In the genomic region with DNA sequence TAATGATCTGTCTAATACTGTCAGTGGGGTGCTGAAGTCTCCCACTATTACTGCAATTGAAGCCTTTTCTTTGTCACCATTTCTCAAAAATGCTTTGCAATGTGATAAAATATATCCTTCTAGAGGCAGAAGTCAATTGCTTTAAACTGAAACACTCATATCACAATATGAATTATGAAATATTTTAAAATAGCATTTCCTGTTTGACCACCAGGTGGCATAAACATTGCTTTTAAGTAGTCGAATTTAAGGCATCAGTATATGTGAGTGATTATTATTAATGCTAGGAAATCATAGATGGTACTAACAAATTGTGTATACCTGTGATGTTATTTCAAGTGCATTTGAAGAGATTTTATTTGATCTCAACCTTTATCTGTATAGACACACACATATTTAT, we compare ENCODE assay signal across 9 cellular contexts.
DNase-seq lines count a peak whose midpoint lies in the region; ATAC-seq, FAIRE-seq and TF ChIP-seq lines count a peak whose summit lies in the region.
"Had no signal": no experiment of that assay in that cellular context is flagged by ENCODE, and none has a peak within 500 bp of the region (broad histone marks: within the 10 kb centered on the region; RNA-seq: fewer than 3 reads in every experiment).

No MANE protein-coding gene starts in this region.

- no peak for FAIRE-seq in GM12878 (lab: Jason Lieb, UNC)

- H3K4me2 ChIP-seq in GM12878 (ENCODE audit: control insufficient read depth, insufficient read depth) (no peak overlapping the region), mesenchymal stem cell (ENCODE audit: low read length, poor library complexity, severe bottlenecking) (no peak overlapping the region)

- TF ChIP-seq RAD21 in GM12878 (IDR thresholded peaks at IDR 0.05; ENCODE audit: insufficient read depth, low read depth, low read length): peak; percentile 29; the same call in 1 of the 2 replicates

- no peak overlapping the region for H4K8ac ChIP-seq in mesenchymal stem cell (ENCODE audit: low read length)

- no peaks in the 10 kb centered on the region for H3K4me1 ChIP-seq in GM12878 (ENCODE audit: control insufficient read depth, insufficient read depth, low read length)
- no peaks in the 10 kb centered on the region for H3K4me1 ChIP-seq in mesenchymal stem cell (ENCODE audit: control insufficient read depth, insufficient read depth, low read depth, low read length)

- H4K20me1 ChIP-seq in GM12878 (ENCODE audit: control insufficient read depth, insufficient read depth): no peaks in the 10 kb centered on the region

- RAD21 ChIA-PET in GM12878 (lab: Charles Lee; ENCODE audit: unreplicated experiment): no interaction called here

- in situ Hi-C loops in KBM-7 (cut with MboI; ENCODE audit: low pct_unique_long_range_greater_than_20kb, low sequenced_read_pairs): no loop called here
- in situ Hi-C loops in GM12878 (cut with MboI): no loop called here

- H3K79me2 ChIP-seq in GM12878 (ENCODE audit: control insufficient read depth, insufficient read depth, low read length): no peaks in the 10 kb centered on the region

- H3K4me3 ChIP-seq in GM12878 (no peak overlapping the region), mesenchymal stem cell (ENCODE audit: insufficient read depth in 1 of 2, low read depth in 1 of 2, low read length in 2 of 2) (no peak overlapping the region)

- H3K18ac ChIP-seq in mesenchymal stem cell (ENCODE audit: low read depth in 1 of 2, low read length in 2 of 2): no peak overlapping the region

- CTCF ChIA-PET in GM12878 (lab: Yijun Ruan, JAX): interaction anchor here (3.7 kb wide), 1 partner anchor 185 kb away, joined by 31 read pairs; no protein-coding TSS in a partner anchor

- no peak overlapping the region for H3K14ac ChIP-seq in mesenchymal stem cell (ENCODE audit: low read length in 2 of 2)

- H3K36me3 ChIP-seq in GM12878 (ENCODE audit: control insufficient read depth in 2 of 2, insufficient read depth in 2 of 2, low read length in 1 of 2) (no peaks in the 10 kb centered on the region), mesenchymal stem cell (ENCODE audit: control insufficient read depth in 1 of 2, insufficient read depth in 2 of 2, low read depth in 1 of 2, low read length in 2 of 2) (no peaks in the 10 kb centered on the region)

- H2BK5ac ChIP-seq in mesenchymal stem cell (ENCODE audit: low read depth, low read length, poor library complexity, severe bottlenecking): no peak overlapping the region

- H3K27ac ChIP-seq in GM12878 (ENCODE audit: control insufficient read depth, insufficient read depth) (no peak overlapping the region), mesenchymal stem cell (ENCODE audit: low read length, poor library complexity, severe bottlenecking) (no peak overlapping the region)

- H2BK120ac ChIP-seq in mesenchymal stem cell (ENCODE audit: low read depth, low read length): no peak overlapping the region

- no peaks in the 10 kb centered on the region for H3K9me3 ChIP-seq in GM12878 (replicated peaks; ENCODE audit: control insufficient read depth, insufficient read depth, low read length)
- no peaks in the 10 kb centered on the region for H3K9me3 ChIP-seq in mesenchymal stem cell (ENCODE audit: control insufficient read depth, low read length)

- no peak overlapping the region for H2AFZ ChIP-seq in GM12878 (ENCODE audit: control insufficient read depth, low read depth, low read length)
- H2AFZ ChIP-seq in mesenchymal stem cell (ENCODE audit: low read depth, low read length): no peak overlapping the region

- peak; percentile 19 to 51 (median 25); a peak in 5 of 6 replicates for TF ChIP-seq CTCF in GM12878 (IDR thresholded peaks at IDR 0.05 in 2 of 3, conservative IDR thresholded peaks at IDR 0.05 in 1 of 3; ENCODE audit: control insufficient read depth in 2 of 3, extremely low read depth in 1 of 3, insufficient read depth in 1 of 3, low read depth in 3 of 3, low read length in 3 of 3)

- H3K79me1 ChIP-seq in mesenchymal stem cell (replicated peaks; ENCODE audit: low read length, poor library complexity, severe bottlenecking): no peaks in the 10 kb centered on the region

- peak; percentile 40 for DNase-seq in DMS53 treated with DMSO at 0.1 percent for 48 hours (lab: John Stamatoyannopoulos, UW; ENCODE audit: unreplicated experiment)
- DNase-seq in KBM-7: peak; percentile 3
- no peak for DNase-seq in GM12878 (ENCODE audit: low read depth, low spot score)
- DNase-seq in mesenchymal stem cell: peak; percentile 11
- no peak for DNase-seq in NCI-H2029 (lab: John Stamatoyannopoulos, UW)
- DNase-seq in activated CD4-positive, alpha-beta T cell treated with anti-CD3 and anti-CD28 coated beads, Interleukin-2, amount 50 U/mL, for 1 hour: no peak
- DNase-seq in NK-92 treated with Interleukin-12 subunit alpha and Interleukin-12 subunit beta, amount 100 ng/mL, for 24 hours (lab: John Stamatoyannopoulos, UW): no peak
- DNase-seq in sciatic nerve (ENCODE audit: low spot score): no peak
- DNase-seq: head of caudate nucleus had no signal

- H3K9ac ChIP-seq in GM12878 (ENCODE audit: control insufficient read depth, insufficient read depth, low read length) (no peak overlapping the region), mesenchymal stem cell (ENCODE audit: low read length) (no peak overlapping the region)

- intact Hi-C loops in GM12878 (cut with micrococcal nuclease; ENCODE audit: unreplicated experiment) (loop anchor here (1.0 to 10.0 kb wide), 2 partner anchors 186 to 774 kb away; no protein-coding TSS in a partner anchor), sciatic nerve (cut with DNase I) (no loop called here)

- SMC1A ChIA-PET in GM12878 (lab: Charles Lee; ENCODE audit: uncharacterized antibody, unreplicated experiment): no interaction called here

- H3K23ac ChIP-seq in mesenchymal stem cell (ENCODE audit: low read length in 2 of 2): no peak overlapping the region

- no peak for TF ChIP-seq EP300 in GM12878 (IDR thresholded peaks at IDR 0.05; ENCODE audit: borderline replicate concordance in 1 of 2, control insufficient read depth in 1 of 2, low read depth in 2 of 2, low read length in 2 of 2)

- 0% methylated on average over 1 of the region's 1 CpG for WGBS in GM12878 (ENCODE audit: insufficient coverage, insufficient replicate concordance, low lambda C conversion rate, missing lambda C conversion rate)
- WGBS in mesenchymal stem cell: no CpG with 5 or more reads among the region's 1 CpG

- H2BK15ac ChIP-seq in mesenchymal stem cell (ENCODE audit: low read depth, poor library complexity, severe bottlenecking): no peak overlapping the region

- no peak overlapping the region for H4K91ac ChIP-seq in mesenchymal stem cell (ENCODE audit: low read length)

- H2BK12ac ChIP-seq in mesenchymal stem cell (ENCODE audit: low read length in 2 of 2): no peak overlapping the region

- no peak overlapping the region for H2AK5ac ChIP-seq in mesenchymal stem cell (ENCODE audit: low read length, severe bottlenecking)

- no peak for TF ChIP-seq POLR2A in GM12878 (IDR thresholded peaks at IDR 0.05; ENCODE audit: low read depth, low read length)

- H3K27me3 ChIP-seq in GM12878 (replicated peaks in 1 of 2; ENCODE audit: control insufficient read depth in 2 of 2, insufficient read depth in 2 of 2, low read length in 1 of 2): no peaks in the 10 kb centered on the region
- H3K27me3 ChIP-seq in mesenchymal stem cell (ENCODE audit: control insufficient read depth in 1 of 2, insufficient read depth in 1 of 2, low read length in 2 of 2): no peaks in the 10 kb centered on the region

- no peak overlapping the region for H3K4ac ChIP-seq in mesenchymal stem cell (ENCODE audit: low read depth in 1 of 2, low read length in 2 of 2)

- ATAC-seq in GM12878 (peak; percentile 40; the same call in 2 of the 3 replicates), sciatic nerve (no peak)

- POLR2A ChIA-PET in GM12878 (lab: Charles Lee): no interaction called here

- BruUV-seq in GM12878 (replicated peaks; lab: Mats Ljungman, UMichigan): no TSS peak

TF ChIP-seq in GM12878, 131 proteins besides CTCF, POLR2A, EP300 and RAD21:
- no peak for TF ChIP-seq SIN3A (IDR thresholded peaks at IDR 0.05; ENCODE audit: low read depth, low read length)
- TF ChIP-seq SMC3 (IDR thresholded peaks at IDR 0.05; ENCODE audit: borderline replicate concordance, low read length): peak; percentile 53; the same call in 1 of the 2 replicates
TF ChIP-seq in GM12878: peak in this region for 1.

Comparison
In these comparisons a context has a peak if more than half of its experiments do, and no peak if none do; other contexts are left out.
1. DNase-seq: peak in DMS53 treated with DMSO at 0.1 percent for 48 hours (single experiment), KBM-7 (single experiment) and mesenchymal stem cell (single experiment); none in GM12878 (single experiment), NCI-H2029 (single experiment), activated CD4-positive, alpha-beta T cell treated with anti-CD3 and anti-CD28 coated beads, Interleukin-2, amount 50 U/mL, for 1 hour (single experiment), NK-92 treated with Interleukin-12 subunit alpha and Interleukin-12 subunit beta, amount 100 ng/mL, for 24 hours (single experiment) and sciatic nerve (single experiment).